16 cellular contexts compared by ENCODE assay signal in the genomic region with DNA sequence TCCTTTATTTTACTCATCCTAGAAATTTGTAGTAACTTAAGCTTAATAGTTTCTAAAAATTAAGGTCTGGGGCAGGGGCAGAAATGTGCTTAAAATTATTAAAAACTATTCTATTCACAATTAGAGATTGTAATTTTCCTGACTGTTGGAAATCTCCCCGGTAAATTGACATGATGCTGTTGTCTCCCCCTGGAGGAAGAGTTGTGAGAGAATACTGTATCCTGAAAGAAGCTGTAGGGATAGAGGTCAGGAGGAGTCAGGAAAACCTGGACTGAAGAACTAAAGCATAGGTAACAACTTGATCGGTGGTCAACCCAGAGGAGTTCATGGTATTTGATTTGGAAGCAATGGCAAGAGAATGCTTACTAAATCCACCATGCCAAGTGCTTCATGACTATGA. TPM values are rescaled to one million over a fixed set of nuclear protein-coding genes. Genes with fewer than 3 reads are reported as not detected.
A peak's percentile ranks its signal among the peaks of the same experiment; 100 is the strongest.
DNase-seq lines count a peak whose midpoint lies in the region; TF ChIP-seq lines count a peak whose summit lies in the region.
"Had no signal": no experiment of that assay in that cellular context is flagged by ENCODE, and none has a peak within 500 bp of the region (broad histone marks: within the 10 kb centered on the region; RNA-seq: fewer than 3 reads in every experiment).

No MANE protein-coding gene starts in this region.

- H3K9me3 Mint-ChIP-seq in endodermal cell (no peaks in the 10 kb centered on the region), neural progenitor cell (no peaks in the 10 kb centered on the region)
- H3K9me3 Mint-ChIP-seq: activated naive CD8-positive, alpha-beta T cell treated with anti-CD3 and anti-CD28 coated beads for 36 hours had no signal

- no peak overlapping the region for H3K4me2 ChIP-seq in OCI-LY3 (ENCODE audit: low read length)
- H3K4me2 ChIP-seq in neural progenitor cell = no peak overlapping the region

- H3K36me3 ChIP-seq in BE2C (no peaks in the 10 kb centered on the region; the same call in 1 of the 2 replicates), OCI-LY3 (replicated peaks; ENCODE audit: low read depth, low read length) (no peaks in the 10 kb centered on the region), endodermal cell (ENCODE audit: control insufficient read depth, insufficient read depth, low read length) (peaks cover 27% of the 10 kb centered on the region), neural progenitor cell (peaks cover 4% of the 10 kb centered on the region)

- no peak overlapping the region for H3K4me3 ChIP-seq in BE2C (ENCODE audit: low read depth, low read length)
- no peak overlapping the region for H3K4me3 ChIP-seq in OCI-LY3 (ENCODE audit: low read length)
- H3K4me3 ChIP-seq in endodermal cell (ENCODE audit: low read length) = no peak overlapping the region
- no peak overlapping the region for H3K4me3 ChIP-seq in neural progenitor cell
- H3K4me3 ChIP-seq: esophagus squamous epithelium, MG63 had no signal

- 83 to 94% methylated on average over 2 of the region's 2 CpGs for WGBS in endodermal cell (ENCODE audit: insufficient coverage in 1 of 2, insufficient read length in 1 of 2), 2 experiments

- H3K4me3 Mint-ChIP-seq in endodermal cell = no peak overlapping the region
- H3K4me3 Mint-ChIP-seq in neural progenitor cell = no peak overlapping the region
- H3K4me3 Mint-ChIP-seq: activated naive CD8-positive, alpha-beta T cell treated with anti-CD3 and anti-CD28 coated beads for 36 hours had no signal

- H3K4me1 Mint-ChIP-seq in endodermal cell = peaks cover 17% of the 10 kb centered on the region
- H3K4me1 Mint-ChIP-seq in neural progenitor cell = no peaks in the 10 kb centered on the region

- DNase-seq in BE2C (no peak), endodermal cell (no peak), neural progenitor cell (ENCODE audit: low spot score) (no peak), SIG-M5 (lab: John Stamatoyannopoulos, UW) (no peak), GDM1 (lab: John Stamatoyannopoulos, UW) (no peak), NAMALWA (ENCODE audit: low spot score) (no peak), NCI-H69 (lab: John Stamatoyannopoulos, UW) (no peak)
- DNase-seq: activated CD4-positive, CD25-positive, alpha-beta regulatory T cell; activated naive CD8-positive, alpha-beta T cell treated with anti-CD3 and anti-CD28 coated beads for 36 hours; DND-41; esophagus squamous epithelium; MG63; NCI-H2081 treated with DMSO at 0.1 percent for 48 hours had no signal

- H3K36me3 Mint-ChIP-seq in endodermal cell (ENCODE audit: low read depth) (peaks cover 21% of the 10 kb centered on the region), neural progenitor cell (peaks cover 25% of the 10 kb centered on the region)

- H3K9me3 ChIP-seq in BE2C (no peaks in the 10 kb centered on the region), OCI-LY3 (ENCODE audit: insufficient read depth, low read length) (no peaks in the 10 kb centered on the region), endodermal cell (ENCODE audit: control insufficient read depth, low read length) (no peaks in the 10 kb centered on the region), neural progenitor cell (ENCODE audit: low read depth) (no peaks in the 10 kb centered on the region)
- H3K9me3 ChIP-seq: esophagus squamous epithelium, MG63 had no signal

- H3K79me2 ChIP-seq in OCI-LY3 (ENCODE audit: low read length) (no peaks in the 10 kb centered on the region), neural progenitor cell (ENCODE audit: low read depth) (peaks cover 78% of the 10 kb centered on the region)

- H3K27ac ChIP-seq in OCI-LY3 (ENCODE audit: low read length) = no peak overlapping the region
- no peak overlapping the region for H3K27ac ChIP-seq in endodermal cell (ENCODE audit: low read depth, low read length)
- no peak overlapping the region for H3K27ac ChIP-seq in neural progenitor cell
- H3K27ac ChIP-seq: parathyroid adenoma had no signal

- H3K4me1 ChIP-seq in BE2C = no peaks in the 10 kb centered on the region
- H3K4me1 ChIP-seq in OCI-LY3 (ENCODE audit: low read length) = peaks cover 6% of the 10 kb centered on the region; the same call in 1 of the 2 replicates
- H3K4me1 ChIP-seq in endodermal cell (ENCODE audit: control insufficient read depth, insufficient read depth, low read length) = no peaks in the 10 kb centered on the region
- peaks cover 9% of the 10 kb centered on the region for H3K4me1 ChIP-seq in neural progenitor cell
- H3K4me1 ChIP-seq: parathyroid adenoma had no signal

- no peaks in the 10 kb centered on the region for H3K27me3 ChIP-seq in BE2C
- no peaks in the 10 kb centered on the region for H3K27me3 ChIP-seq in OCI-LY3 (ENCODE audit: low read depth, low read length)
- no peaks in the 10 kb centered on the region for H3K27me3 ChIP-seq in endodermal cell (ENCODE audit: control insufficient read depth, insufficient read depth, low read length, poor library complexity, severe bottlenecking)
- H3K27me3 ChIP-seq in neural progenitor cell = no peaks in the 10 kb centered on the region
- H3K27me3 ChIP-seq: esophagus squamous epithelium, MG63 had no signal

- no peak overlapping the region for H3K27ac Mint-ChIP-seq in endodermal cell
- H3K27ac Mint-ChIP-seq in neural progenitor cell = no peak overlapping the region
- H3K27ac Mint-ChIP-seq: activated naive CD8-positive, alpha-beta T cell treated with anti-CD3 and anti-CD28 coated beads for 36 hours had no signal

- H4K20me1 ChIP-seq in OCI-LY3 (ENCODE audit: insufficient read depth, low read length) (no peaks in the 10 kb centered on the region; the same call in 1 of the 2 replicates), neural progenitor cell (ENCODE audit: low read depth) (peaks cover 40% of the 10 kb centered on the region)

- no peaks in the 10 kb centered on the region for H3K27me3 Mint-ChIP-seq in endodermal cell (ENCODE audit: insufficient read depth)
- peaks cover 3% of the 10 kb centered on the region for H3K27me3 Mint-ChIP-seq in neural progenitor cell (ENCODE audit: insufficient read depth, low read depth)
- H3K27me3 Mint-ChIP-seq: activated naive CD8-positive, alpha-beta T cell treated with anti-CD3 and anti-CD28 coated beads for 36 hours had no signal

- H2AFZ ChIP-seq in OCI-LY3 (ENCODE audit: low read depth, low read length) (no peak overlapping the region), neural progenitor cell (replicated peaks) (no peak overlapping the region)
- H2AFZ ChIP-seq: parathyroid adenoma had no signal

- H3K9ac ChIP-seq in OCI-LY3 (ENCODE audit: low read length) (no peak overlapping the region), endodermal cell (ENCODE audit: extremely low read depth, low read length, poor library complexity, severe bottlenecking) (no peak overlapping the region), neural progenitor cell (no peak overlapping the region)
- H3K9ac ChIP-seq: parathyroid adenoma had no signal

- peaks cover 9% of the 10 kb centered on the region for H3F3A ChIP-seq in neural progenitor cell (ENCODE audit: low read depth)

- TF ChIP-seq CTCF in BE2C (IDR thresholded peaks at IDR 0.05; ENCODE audit: low read depth, low read length) = peak; percentile 55
- TF ChIP-seq CTCF in OCI-LY3 (IDR thresholded peaks at IDR 0.05; ENCODE audit: low read depth, low read length) = 0 out of 2 replicates have a peak, but pooled peaks have one; percentile 16
- TF ChIP-seq CTCF in endodermal cell (conservative IDR thresholded peaks at IDR 0.05) = peak; percentile 75
- peak; percentile 55 for TF ChIP-seq CTCF in neural progenitor cell (IDR thresholded peaks at IDR 0.05)

RNA-seq across cellular contexts. Expression of a gene that starts 16.2 kb away (rescaled TPM):
- polyA plus RNA-seq in BE2C (2012; ENCODE audit: insufficient read depth, insufficient read length, low read depth) = 6.5 TPM
- total RNA-seq in endodermal cell (under 1 TPM; 0.31 to 0.68 TPM), neural progenitor cell (ENCODE audit: low replicate concordance) (0.26 and 0.81 TPM in 2 replicates)
- polyA plus RNA-seq in endodermal cell (2013, experiment 1 of 2) = 1.4 TPM
- polyA plus RNA-seq in endodermal cell (2013, experiment 2 of 2) = 1.7 TPM

RNA-seq across cellular contexts. Expression of a gene that starts 21.9 kb away (rescaled TPM):
- polyA plus RNA-seq in BE2C (2012; ENCODE audit: insufficient read depth, insufficient read length, low read depth) = 13.4 TPM
- total RNA-seq in endodermal cell (10 to 100 TPM; 18.3 to 21.3 TPM), neural progenitor cell (ENCODE audit: low replicate concordance) (35.8 and 41.9 TPM in 2 replicates)
- 17.1 TPM for polyA plus RNA-seq in endodermal cell (2013, experiment 1 of 2)
- 16.2 TPM for polyA plus RNA-seq in endodermal cell (2013, experiment 2 of 2)

RNA-seq across cellular contexts. Expression of a gene that starts 26.2 kb away (rescaled TPM):
- 0.74 TPM for polyA plus RNA-seq in BE2C (2012; ENCODE audit: insufficient read depth, insufficient read length, low read depth)
- 1 to 10 TPM; 1.1 to 3.4 TPM for total RNA-seq in endodermal cell
- polyA plus RNA-seq in endodermal cell (2013, experiment 1 of 2) = not detected
- not detected for polyA plus RNA-seq in endodermal cell (2013, experiment 2 of 2)
- not detected in 2 replicates for total RNA-seq in neural progenitor cell (ENCODE audit: low replicate concordance)
- polyA plus RNA-seq: BJ had no signal

RNA-seq across cellular contexts. Expression of a gene that starts 38.5 kb away (rescaled TPM):
- 55.6 TPM for polyA plus RNA-seq in BE2C (2012; ENCODE audit: insufficient read depth, insufficient read length, low read depth)
- total RNA-seq in endodermal cell (1 to 10 TPM; 4.7 to 8.9 TPM), neural progenitor cell (ENCODE audit: low replicate concordance) (0.39 and 7.5 TPM in 2 replicates)
- 18.7 TPM for polyA plus RNA-seq in endodermal cell (2013, experiment 1 of 2)
- 21.5 TPM for polyA plus RNA-seq in endodermal cell (2013, experiment 2 of 2)

Comparison
In these comparisons a context has a peak if more than half of its experiments do, and no peak if none do; other contexts are left out.
1. CTCF ChIP-seq: peak in every context shown above with its lines; median percentile 75 in endodermal cell; 55 in BE2C; 55 in neural progenitor cell; 16 in OCI-LY3.